22 cellular contexts compared by ENCODE assay signal in genomic region chr11:75549370-75549958, GRCh38. TPM values are rescaled to one million over a fixed set of nuclear protein-coding genes. Genes with fewer than 3 reads are reported as not detected.
DNase-seq lines count a peak whose midpoint lies in the region; ATAC-seq, FAIRE-seq and TF ChIP-seq lines count a peak whose summit lies in the region.
"Had no signal": no experiment of that assay in that cellular context is flagged by ENCODE, and none has a peak within 500 bp of the region (broad histone marks: within the 10 kb centered on the region; RNA-seq: fewer than 3 reads in every experiment).

No MANE protein-coding gene starts in this region.

- H3K4me1 ChIP-seq in HepG2 (ENCODE audit: insufficient read depth, low read length), result peaks cover 18% of the 10 kb centered on the region
- no peaks in the 10 kb centered on the region for H3K4me1 ChIP-seq in right lobe of liver
- peaks cover 12% of the 10 kb centered on the region for H3K4me1 ChIP-seq in Caco-2

- no peaks in the 10 kb centered on the region for H3K79me2 ChIP-seq in HepG2 (ENCODE audit: insufficient read depth, low read length)

- 62% methylated on average over 5 of the region's 5 CpGs for WGBS in HepG2 (ENCODE audit: low lambda C conversion rate)
- WGBS in right lobe of liver (ENCODE audit: insufficient coverage, low coverage, low lambda C conversion rate, missing lambda C conversion rate), result 96% methylated on average over 5 of the region's 5 CpGs

- TF ChIP-seq EP300 in HepG2 (IDR thresholded peaks at IDR 0.05; ENCODE audit: low read depth in 2 of 2, low read length in 2 of 2) (no peak), HepG2 (CRISPR knock-in tag; IDR thresholded peaks at IDR 0.05; ENCODE audit: borderline replicate concordance) (no peak)

- H4K20me1 ChIP-seq in HepG2 (ENCODE audit: insufficient read depth, low read length), result no peaks in the 10 kb centered on the region
- H4K20me1 ChIP-seq: BLaER1 treated with 17β-estradiol and CSF1 and Interleukin-3, amounts not matched to agents 10 nM and 100 nM had no signal

- H3K4me3 ChIP-seq in HepG2 (replicated peaks in 1 of 3; ENCODE audit: insufficient read depth in 1 of 3, low read depth in 2 of 3, low read length in 3 of 3), result no peak overlapping the region
- H3K4me3 ChIP-seq in right lobe of liver, result no peak overlapping the region
- no peak overlapping the region for H3K4me3 ChIP-seq in Caco-2 (ENCODE audit: low read depth, low read length)
- H3K4me3 ChIP-seq: BLaER1 treated with 17β-estradiol and CSF1 and Interleukin-3, amounts not matched to agents 10 nM and 100 nM had no signal

- CTCF ChIA-PET in HepG2 (lab: Yijun Ruan, JAX; ENCODE audit: low intra/inter-chr PET ratio, low total read pairs) (no interaction called here), Caco-2 (lab: Charles Lee) (interaction anchor here (1.5 kb wide), 1 partner anchor 25 kb away, joined by 5 read pairs; no protein-coding TSS in a partner anchor)

- intact Hi-C loops in HepG2 (cut with micrococcal nuclease; ENCODE audit: unreplicated experiment) (loop anchor here (5.0 kb wide), 1 partner anchor 158 kb away; no protein-coding TSS in a partner anchor), right lobe of liver (cut with DNase I) (loop anchor here in 1 of 2 donors (10.0 kb wide), 1 partner anchor 265 kb away; no protein-coding TSS in a partner anchor), Caco-2 (cut with micrococcal nuclease; ENCODE audit: unreplicated experiment) (loop anchor here (5.0 kb wide), 1 partner anchor 98 kb away; no protein-coding TSS in a partner anchor)

- ATAC-seq in activated CD4-positive, CD25-positive, alpha-beta regulatory T cell treated with anti-CD3 and anti-CD28 coated beads, Interleukin-2, amount 50 U/mL, for 24 hours, result peak; percentile 64 to 78
- ATAC-seq in HepG2 (no peak), right lobe of liver (no peak), GM19455 (IDR thresholded peaks at IDR 0.05; ENCODE audit: unreplicated experiment) (no peak)
- ATAC-seq in activated naive CD8-positive, alpha-beta T cell treated with anti-CD3 and anti-CD28 coated beads, Interleukin-2, amount 50 U/mL, for 24 hours, result peak; percentile 31
- ATAC-seq in stimulated activated effector memory CD8-positive, alpha-beta T cell treated with anti-CD3 and anti-CD28 coated beads, Interleukin-12 subunit alpha, Interleukin-12 subunit beta, amount 100 ng/mL, for 72 hours, result peak; percentile 59
- ATAC-seq: HCT116, Panc1 had no signal

- FAIRE-seq in HepG2 (lab: Jason Lieb, UNC), result no peak
- FAIRE-seq: GM12892, H1 had no signal

- DNase-seq in activated CD4-positive, CD25-positive, alpha-beta regulatory T cell treated with anti-CD3 and anti-CD28 coated beads, Interleukin-2, amount 50 U/mL, for 72 hours, result no peak
- DNase-seq in HepG2 (ENCODE audit: low spot score) (no peak), right lobe of liver (no peak), Caco-2 (no peak)
- no peak for DNase-seq in activated naive CD8-positive, alpha-beta T cell treated with anti-CD3 and anti-CD28 coated beads, Interleukin-2, amount 50 U/mL, for 24 hours
- no peak for DNase-seq in stimulated activated effector memory CD8-positive, alpha-beta T cell treated with anti-CD3 and anti-CD28 coated beads, Interleukin-12 subunit alpha, Interleukin-12 subunit beta, amount 100 ng/mL, for 72 hours (ENCODE audit: low spot score in 2 of 2)
- DNase-seq: 8988T; CD4-positive, alpha-beta memory T cell; KG1; NCI-H1092 treated with DMSO at 0.1 percent for 48 hours; NCI-H1436 treated with DMSO at 0.1 percent for 48 hours; NCI-H1930; NCI-H510A; SIG-M5; SK-N-SH had no signal

- H2AFZ ChIP-seq in HepG2 (ENCODE audit: low read length), result no peak overlapping the region

- TF ChIP-seq CTCF in HepG2 (CRISPR knock-in tag; IDR thresholded peaks at IDR 0.05) (no peak), right lobe of liver (IDR thresholded peaks at IDR 0.05) (no peak), Caco-2 (IDR thresholded peaks at IDR 0.05; ENCODE audit: insufficient read depth in 1 of 2, low read depth in 1 of 2, low read length in 1 of 2, severe bottlenecking in 1 of 2, unreplicated experiment in 1 of 2) (no peak)

- peaks cover 0 to 6% of the 10 kb centered on the region in 2 experiments; a peak in 2 of 5 replicates for H3K27me3 ChIP-seq in HepG2 (ENCODE audit: control insufficient read depth in 1 of 2, insufficient read depth in 2 of 2, low read length in 2 of 2)
- H3K27me3 ChIP-seq in right lobe of liver, result no peaks in the 10 kb centered on the region
- H3K27me3 ChIP-seq in Caco-2 (replicated peaks; ENCODE audit: control insufficient read depth, insufficient read depth, low read length), result no peaks in the 10 kb centered on the region
- H3K27me3 ChIP-seq: BLaER1 treated with 17β-estradiol and CSF1 and Interleukin-3, amounts not matched to agents 10 nM and 100 nM had no signal

- peaks cover 4% of the 10 kb centered on the region for H3K27me3 Mint-ChIP-seq in activated naive CD8-positive, alpha-beta T cell treated with anti-CD3 and anti-CD28 coated beads, Interleukin-2, amount 50 U/mL, for 24 hours
- no peaks in the 10 kb centered on the region for H3K27me3 Mint-ChIP-seq in Caco-2 (ENCODE audit: insufficient read depth, unreplicated experiment)

- no peak overlapping the region for H3K4me2 ChIP-seq in HepG2 (ENCODE audit: low read depth, low read length)
- H3K4me2 ChIP-seq: SK-N-SH had no signal

- H3K27ac ChIP-seq in HepG2 (ENCODE audit: extremely low read length, insufficient read depth, low read length) (no peak overlapping the region), right lobe of liver (no peak overlapping the region)
- H3K27ac ChIP-seq: BLaER1 treated with 17β-estradiol and CSF1 and Interleukin-3, amounts not matched to agents 10 nM and 100 nM had no signal

- no peak overlapping the region for H3K27ac Mint-ChIP-seq in activated naive CD8-positive, alpha-beta T cell treated with anti-CD3 and anti-CD28 coated beads, Interleukin-2, amount 50 U/mL, for 24 hours
- H3K27ac Mint-ChIP-seq in stimulated activated effector memory CD8-positive, alpha-beta T cell treated with anti-CD3 and anti-CD28 coated beads, Interleukin-12 subunit alpha, Interleukin-12 subunit beta, amount 100 ng/mL, for 72 hours, result no peak overlapping the region
- no peak overlapping the region for H3K27ac Mint-ChIP-seq in Caco-2 (ENCODE audit: unreplicated experiment)

- no peaks in the 10 kb centered on the region for H3K9me3 Mint-ChIP-seq in activated naive CD8-positive, alpha-beta T cell treated with anti-CD3 and anti-CD28 coated beads, Interleukin-2, amount 50 U/mL, for 24 hours
- no peaks in the 10 kb centered on the region for H3K9me3 Mint-ChIP-seq in stimulated activated effector memory CD8-positive, alpha-beta T cell treated with anti-CD3 and anti-CD28 coated beads, Interleukin-12 subunit alpha, Interleukin-12 subunit beta, amount 100 ng/mL, for 72 hours
- peaks cover 9% of the 10 kb centered on the region for H3K9me3 Mint-ChIP-seq in Caco-2 (ENCODE audit: unreplicated experiment)

- H3K36me3 Mint-ChIP-seq in activated naive CD8-positive, alpha-beta T cell treated with anti-CD3 and anti-CD28 coated beads, Interleukin-2, amount 50 U/mL, for 24 hours (ENCODE audit: low read depth), result no peaks in the 10 kb centered on the region
- H3K36me3 Mint-ChIP-seq in stimulated activated effector memory CD8-positive, alpha-beta T cell treated with anti-CD3 and anti-CD28 coated beads, Interleukin-12 subunit alpha, Interleukin-12 subunit beta, amount 100 ng/mL, for 72 hours, result peaks cover 5% of the 10 kb centered on the region
- no peaks in the 10 kb centered on the region for H3K36me3 Mint-ChIP-seq in Caco-2 (ENCODE audit: insufficient read depth, unreplicated experiment)
- H3K36me3 Mint-ChIP-seq: CD4-positive, alpha-beta memory T cell had no signal

- no peaks in the 10 kb centered on the region for H3K9me3 ChIP-seq in HepG2 (ENCODE audit: low read length)
- no peaks in the 10 kb centered on the region for H3K9me3 ChIP-seq in right lobe of liver
- no peaks in the 10 kb centered on the region for H3K9me3 ChIP-seq in Caco-2
- H3K9me3 ChIP-seq: SK-N-SH had no signal

- H3K4me3 Mint-ChIP-seq in activated naive CD8-positive, alpha-beta T cell treated with anti-CD3 and anti-CD28 coated beads, Interleukin-2, amount 50 U/mL, for 24 hours, result no peak overlapping the region
- no peak overlapping the region for H3K4me3 Mint-ChIP-seq in stimulated activated effector memory CD8-positive, alpha-beta T cell treated with anti-CD3 and anti-CD28 coated beads, Interleukin-12 subunit alpha, Interleukin-12 subunit beta, amount 100 ng/mL, for 72 hours
- H3K4me3 Mint-ChIP-seq in Caco-2 (ENCODE audit: unreplicated experiment), result no peak overlapping the region
- H3K4me3 Mint-ChIP-seq: CD4-positive, alpha-beta memory T cell had no signal

- TF ChIP-seq POLR2A in HepG2 (IDR thresholded peaks at IDR 0.05; ENCODE audit: insufficient read depth in 1 of 2, low read depth in 2 of 2, low read length in 2 of 2) (no peak), right lobe of liver (IDR thresholded peaks at IDR 0.05) (no peak)

- in situ Hi-C loops in HepG2 (cut with HindIII; ENCODE audit: extremely low pct_ligation_motif_present, low pct_unique_long_range_greater_than_20kb), result no loop called here

- H3K9ac ChIP-seq in HepG2 (ENCODE audit: insufficient read depth, low read depth, low read length), result no peak overlapping the region
- H3K9ac ChIP-seq: BLaER1 treated with 17β-estradiol and CSF1 and Interleukin-3, amounts not matched to agents 10 nM and 100 nM; SK-N-SH had no signal

- TF ChIP-seq RAD21 in HepG2 (CRISPR knock-in tag; IDR thresholded peaks at IDR 0.05), result no peak

- H3K36me3 ChIP-seq in HepG2 (replicated peaks in 1 of 2; ENCODE audit: control insufficient read depth in 1 of 2, insufficient read depth in 2 of 2, low read length in 2 of 2) (no peaks in the 10 kb centered on the region), right lobe of liver (no peaks in the 10 kb centered on the region), Caco-2 (ENCODE audit: control insufficient read depth, insufficient read depth, low read length) (no peaks in the 10 kb centered on the region)
- H3K36me3 ChIP-seq: BLaER1 treated with 17β-estradiol and CSF1 and Interleukin-3, amounts not matched to agents 10 nM and 100 nM had no signal

- BruUV-seq in HepG2 (replicated peaks; lab: Mats Ljungman, UMichigan) (no TSS peak), Caco-2 (replicated peaks; lab: Mats Ljungman, UMichigan) (no TSS peak)

- POLR2A ChIA-PET in HepG2 (lab: Yijun Ruan, JAX) (interaction anchor here (2.3 kb wide), 1 partner anchor 13 kb away, joined by 6 read pairs; no protein-coding TSS in a partner anchor), Caco-2 (lab: Charles Lee) (interaction anchor here (0.9 kb wide), 1 partner anchor 13 kb away, joined by 4 read pairs; no protein-coding TSS in a partner anchor)

- peaks cover 9% of the 10 kb centered on the region for H3K4me1 Mint-ChIP-seq in activated naive CD8-positive, alpha-beta T cell treated with anti-CD3 and anti-CD28 coated beads, Interleukin-2, amount 50 U/mL, for 24 hours
- H3K4me1 Mint-ChIP-seq in stimulated activated effector memory CD8-positive, alpha-beta T cell treated with anti-CD3 and anti-CD28 coated beads, Interleukin-12 subunit alpha, Interleukin-12 subunit beta, amount 100 ng/mL, for 72 hours, result peaks cover 7% of the 10 kb centered on the region
- peaks cover 23% of the 10 kb centered on the region for H3K4me1 Mint-ChIP-seq in Caco-2 (ENCODE audit: low read depth, unreplicated experiment)

RNA-seq across cellular contexts. Expression of gene SERPINH1, which starts 12.6 kb away (rescaled TPM):
- total RNA-seq in HepG2 (2016; rRNA removed; fragmentation: Illumina TruSeq; extraction: Trizol) (31.3 and 83.8 TPM in 2 replicates), right lobe of liver (10 to 100 TPM; 14.6 to 44.3 (median 33.8) TPM), Caco-2 (2022) (481 and 528 TPM in 2 replicates)
- 10.9 and 11.9 TPM in 2 replicates for total RNA-seq in HepG2 (2016; cell fraction: cytosol; rRNA removed; fragmentation: Illumina TruSeq; extraction: Trizol; ENCODE audit: low read depth)
- total RNA-seq in HepG2 (2016; cell fraction: insoluble cytoplasmic fraction; rRNA removed; fragmentation: Illumina TruSeq; extraction: Trizol), result 27.2 and 84.9 TPM in 2 replicates
- 21.3 and 21.4 TPM in 2 replicates for total RNA-seq in HepG2 (2016; cell fraction: membrane; rRNA removed; fragmentation: Illumina TruSeq; extraction: Trizol)
- 63.4 and 80.5 TPM in 2 replicates for total RNA-seq in HepG2 (2016; cell fraction: nucleus; rRNA removed; fragmentation: Illumina TruSeq; extraction: Trizol)
- polyA plus RNA-seq in HepG2 (2011; rRNA removed), result 83.6 and 101 TPM in 2 replicates
- 50.5 and 96.5 TPM in 2 replicates for polyA plus RNA-seq in HepG2 (2011; cell fraction: cytosol; rRNA removed)
- 91.5 and 110 TPM in 2 replicates for polyA plus RNA-seq in HepG2 (2011; cell fraction: nucleus; rRNA removed)
- polyA plus RNA-seq in HepG2 (2012), result 46.1 and 57.3 TPM in 2 replicates
- polyA plus RNA-seq in HepG2 (2016; cell fraction: cytosol; fragmentation: Illumina TruSeq; extraction: Trizol; ENCODE audit: low read depth), result 8.9 and 11.1 TPM in 2 replicates
- polyA plus RNA-seq in HepG2 (2016; cell fraction: insoluble cytoplasmic fraction; fragmentation: Illumina TruSeq; extraction: Trizol; ENCODE audit: low read depth), result 30.8 and 35.3 TPM in 2 replicates
- polyA plus RNA-seq in HepG2 (2016; cell fraction: membrane; fragmentation: Illumina TruSeq; extraction: Trizol; ENCODE audit: low read depth), result 15.5 and 16.1 TPM in 2 replicates
- polyA plus RNA-seq in HepG2 (2016; cell fraction: nucleus; fragmentation: Illumina TruSeq; extraction: Trizol; ENCODE audit: insufficient read depth, low read depth), result 114 and 127 TPM in 2 replicates
- polyA minus RNA-seq in HepG2 (2011; rRNA and poly(A)+ RNA removed; ENCODE audit: low replicate concordance), result 129 and 168 TPM in 2 replicates
- polyA minus RNA-seq in HepG2 (2011; cell fraction: cytosol; rRNA and poly(A)+ RNA removed), result 52.3 and 73.2 TPM in 2 replicates
- polyA minus RNA-seq in HepG2 (2011; cell fraction: nucleus; rRNA and poly(A)+ RNA removed), result 20.1 and 27.8 TPM in 2 replicates

RNA-seq across cellular contexts. Expression of gene GDPD5, which starts 23.7 kb away (rescaled TPM):
- 35.8 and 67.5 TPM in 2 replicates for total RNA-seq in HepG2 (2016; rRNA removed; fragmentation: Illumina TruSeq; extraction: Trizol)
- 24.1 and 26.9 TPM in 2 replicates for total RNA-seq in HepG2 (2016; cell fraction: cytosol; rRNA removed; fragmentation: Illumina TruSeq; extraction: Trizol; ENCODE audit: low read depth)
- total RNA-seq in HepG2 (2016; cell fraction: insoluble cytoplasmic fraction; rRNA removed; fragmentation: Illumina TruSeq; extraction: Trizol), result 31.0 and 63.9 TPM in 2 replicates
- total RNA-seq in HepG2 (2016; cell fraction: membrane; rRNA removed; fragmentation: Illumina TruSeq; extraction: Trizol), result 48.4 and 52.8 TPM in 2 replicates
- 82.9 and 86.5 TPM in 2 replicates for total RNA-seq in HepG2 (2016; cell fraction: nucleus; rRNA removed; fragmentation: Illumina TruSeq; extraction: Trizol)
- polyA plus RNA-seq in HepG2 (2011; rRNA removed), result 55.0 and 55.2 TPM in 2 replicates
- polyA plus RNA-seq in HepG2 (2011; cell fraction: cytosol; rRNA removed), result 19.4 and 33.8 TPM in 2 replicates
- 229 and 337 TPM in 2 replicates for polyA plus RNA-seq in HepG2 (2011; cell fraction: nucleus; rRNA removed)
- polyA plus RNA-seq in HepG2 (2012), result 36.3 and 37.7 TPM in 2 replicates
- 14.1 and 14.2 TPM in 2 replicates for polyA plus RNA-seq in HepG2 (2016; cell fraction: cytosol; fragmentation: Illumina TruSeq; extraction: Trizol; ENCODE audit: low read depth)
- 33.8 and 39.1 TPM in 2 replicates for polyA plus RNA-seq in HepG2 (2016; cell fraction: insoluble cytoplasmic fraction; fragmentation: Illumina TruSeq; extraction: Trizol; ENCODE audit: low read depth)
- 33.4 and 35.7 TPM in 2 replicates for polyA plus RNA-seq in HepG2 (2016; cell fraction: membrane; fragmentation: Illumina TruSeq; extraction: Trizol; ENCODE audit: low read depth)
- 217 and 242 TPM in 2 replicates for polyA plus RNA-seq in HepG2 (2016; cell fraction: nucleus; fragmentation: Illumina TruSeq; extraction: Trizol; ENCODE audit: insufficient read depth, low read depth)
- 39.6 and 88.9 TPM in 2 replicates for polyA minus RNA-seq in HepG2 (2011; rRNA and poly(A)+ RNA removed; ENCODE audit: low replicate concordance)
- polyA minus RNA-seq in HepG2 (2011; cell fraction: cytosol; rRNA and poly(A)+ RNA removed), result 23.0 and 24.3 TPM in 2 replicates
- 51.5 and 67.3 TPM in 2 replicates for polyA minus RNA-seq in HepG2 (2011; cell fraction: nucleus; rRNA and poly(A)+ RNA removed)
- 10 to 100 TPM in 1 of 6 experiments, 1 to 10 TPM in 5; 2.0 to 10.7 (median 4.1) TPM for total RNA-seq in right lobe of liver
- 25.7 and 28.6 TPM in 2 replicates for total RNA-seq in Caco-2 (2022)

Comparison
In these comparisons a context has a peak if more than half of its experiments do, and no peak if none do; other contexts are left out.
1. ATAC-seq: peak in activated CD4-positive, CD25-positive, alpha-beta regulatory T cell treated with anti-CD3 and anti-CD28 coated beads, Interleukin-2, amount 50 U/mL, for 24 hours (2 of 2), activated naive CD8-positive, alpha-beta T cell treated with anti-CD3 and anti-CD28 coated beads, Interleukin-2, amount 50 U/mL, for 24 hours (single experiment) and stimulated activated effector memory CD8-positive, alpha-beta T cell treated with anti-CD3 and anti-CD28 coated beads, Interleukin-12 subunit alpha, Interleukin-12 subunit beta, amount 100 ng/mL, for 72 hours (single experiment); none in HepG2 (single experiment), right lobe of liver (0 of 4) and GM19455 (single experiment).